1 cellular context compared by ENCODE assay signal in the genomic region with DNA sequence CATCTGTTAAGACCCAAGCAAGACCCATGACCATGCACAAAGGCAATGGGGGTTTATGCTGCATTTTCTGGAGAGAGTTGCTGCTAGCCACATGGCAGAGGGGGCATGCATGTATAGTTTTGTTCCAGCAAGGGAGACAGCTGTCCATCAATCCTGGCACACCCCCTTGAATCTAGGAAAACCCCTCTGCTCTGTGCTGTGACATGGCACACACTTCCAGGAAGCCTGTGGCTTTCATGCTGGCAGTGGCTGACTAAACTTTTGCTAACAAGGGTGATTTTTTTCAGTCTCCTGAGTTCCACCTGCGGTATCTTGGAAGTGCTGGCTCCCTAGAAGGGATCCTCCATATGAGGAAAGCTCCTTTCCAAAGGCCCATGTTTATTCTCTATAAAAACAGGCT.
TF ChIP-seq lines count a peak whose summit lies in the region.

No MANE protein-coding gene starts in this region.

TF ChIP-seq in H1, 55 proteins besides CTCF, POLR2A, EP300 and RAD21:
- TF ChIP-seq SRF (IDR thresholded peaks at IDR 0.05; ENCODE audit: low read depth, low read length) = no peak
- TF ChIP-seq KDM5A (IDR thresholded peaks at IDR 0.05; ENCODE audit: low read length) = no peak
- TF ChIP-seq, protein P1, sequence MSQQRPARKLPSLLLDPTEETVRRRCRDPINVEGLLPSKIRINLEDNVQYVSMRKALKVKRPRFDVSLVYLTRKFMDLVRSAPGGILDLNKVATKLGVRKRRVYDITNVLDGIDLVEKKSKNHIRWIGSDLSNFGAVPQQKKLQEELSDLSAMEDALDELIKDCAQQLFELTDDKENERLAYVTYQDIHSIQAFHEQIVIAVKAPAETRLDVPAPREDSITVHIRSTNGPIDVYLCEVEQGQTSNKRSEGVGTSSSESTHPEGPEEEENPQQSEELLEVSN (IDR thresholded peaks at IDR 0.05) = no peak
- no peak for TF ChIP-seq SP4 (IDR thresholded peaks at IDR 0.05; ENCODE audit: low read length)
- TF ChIP-seq, protein P2, sequence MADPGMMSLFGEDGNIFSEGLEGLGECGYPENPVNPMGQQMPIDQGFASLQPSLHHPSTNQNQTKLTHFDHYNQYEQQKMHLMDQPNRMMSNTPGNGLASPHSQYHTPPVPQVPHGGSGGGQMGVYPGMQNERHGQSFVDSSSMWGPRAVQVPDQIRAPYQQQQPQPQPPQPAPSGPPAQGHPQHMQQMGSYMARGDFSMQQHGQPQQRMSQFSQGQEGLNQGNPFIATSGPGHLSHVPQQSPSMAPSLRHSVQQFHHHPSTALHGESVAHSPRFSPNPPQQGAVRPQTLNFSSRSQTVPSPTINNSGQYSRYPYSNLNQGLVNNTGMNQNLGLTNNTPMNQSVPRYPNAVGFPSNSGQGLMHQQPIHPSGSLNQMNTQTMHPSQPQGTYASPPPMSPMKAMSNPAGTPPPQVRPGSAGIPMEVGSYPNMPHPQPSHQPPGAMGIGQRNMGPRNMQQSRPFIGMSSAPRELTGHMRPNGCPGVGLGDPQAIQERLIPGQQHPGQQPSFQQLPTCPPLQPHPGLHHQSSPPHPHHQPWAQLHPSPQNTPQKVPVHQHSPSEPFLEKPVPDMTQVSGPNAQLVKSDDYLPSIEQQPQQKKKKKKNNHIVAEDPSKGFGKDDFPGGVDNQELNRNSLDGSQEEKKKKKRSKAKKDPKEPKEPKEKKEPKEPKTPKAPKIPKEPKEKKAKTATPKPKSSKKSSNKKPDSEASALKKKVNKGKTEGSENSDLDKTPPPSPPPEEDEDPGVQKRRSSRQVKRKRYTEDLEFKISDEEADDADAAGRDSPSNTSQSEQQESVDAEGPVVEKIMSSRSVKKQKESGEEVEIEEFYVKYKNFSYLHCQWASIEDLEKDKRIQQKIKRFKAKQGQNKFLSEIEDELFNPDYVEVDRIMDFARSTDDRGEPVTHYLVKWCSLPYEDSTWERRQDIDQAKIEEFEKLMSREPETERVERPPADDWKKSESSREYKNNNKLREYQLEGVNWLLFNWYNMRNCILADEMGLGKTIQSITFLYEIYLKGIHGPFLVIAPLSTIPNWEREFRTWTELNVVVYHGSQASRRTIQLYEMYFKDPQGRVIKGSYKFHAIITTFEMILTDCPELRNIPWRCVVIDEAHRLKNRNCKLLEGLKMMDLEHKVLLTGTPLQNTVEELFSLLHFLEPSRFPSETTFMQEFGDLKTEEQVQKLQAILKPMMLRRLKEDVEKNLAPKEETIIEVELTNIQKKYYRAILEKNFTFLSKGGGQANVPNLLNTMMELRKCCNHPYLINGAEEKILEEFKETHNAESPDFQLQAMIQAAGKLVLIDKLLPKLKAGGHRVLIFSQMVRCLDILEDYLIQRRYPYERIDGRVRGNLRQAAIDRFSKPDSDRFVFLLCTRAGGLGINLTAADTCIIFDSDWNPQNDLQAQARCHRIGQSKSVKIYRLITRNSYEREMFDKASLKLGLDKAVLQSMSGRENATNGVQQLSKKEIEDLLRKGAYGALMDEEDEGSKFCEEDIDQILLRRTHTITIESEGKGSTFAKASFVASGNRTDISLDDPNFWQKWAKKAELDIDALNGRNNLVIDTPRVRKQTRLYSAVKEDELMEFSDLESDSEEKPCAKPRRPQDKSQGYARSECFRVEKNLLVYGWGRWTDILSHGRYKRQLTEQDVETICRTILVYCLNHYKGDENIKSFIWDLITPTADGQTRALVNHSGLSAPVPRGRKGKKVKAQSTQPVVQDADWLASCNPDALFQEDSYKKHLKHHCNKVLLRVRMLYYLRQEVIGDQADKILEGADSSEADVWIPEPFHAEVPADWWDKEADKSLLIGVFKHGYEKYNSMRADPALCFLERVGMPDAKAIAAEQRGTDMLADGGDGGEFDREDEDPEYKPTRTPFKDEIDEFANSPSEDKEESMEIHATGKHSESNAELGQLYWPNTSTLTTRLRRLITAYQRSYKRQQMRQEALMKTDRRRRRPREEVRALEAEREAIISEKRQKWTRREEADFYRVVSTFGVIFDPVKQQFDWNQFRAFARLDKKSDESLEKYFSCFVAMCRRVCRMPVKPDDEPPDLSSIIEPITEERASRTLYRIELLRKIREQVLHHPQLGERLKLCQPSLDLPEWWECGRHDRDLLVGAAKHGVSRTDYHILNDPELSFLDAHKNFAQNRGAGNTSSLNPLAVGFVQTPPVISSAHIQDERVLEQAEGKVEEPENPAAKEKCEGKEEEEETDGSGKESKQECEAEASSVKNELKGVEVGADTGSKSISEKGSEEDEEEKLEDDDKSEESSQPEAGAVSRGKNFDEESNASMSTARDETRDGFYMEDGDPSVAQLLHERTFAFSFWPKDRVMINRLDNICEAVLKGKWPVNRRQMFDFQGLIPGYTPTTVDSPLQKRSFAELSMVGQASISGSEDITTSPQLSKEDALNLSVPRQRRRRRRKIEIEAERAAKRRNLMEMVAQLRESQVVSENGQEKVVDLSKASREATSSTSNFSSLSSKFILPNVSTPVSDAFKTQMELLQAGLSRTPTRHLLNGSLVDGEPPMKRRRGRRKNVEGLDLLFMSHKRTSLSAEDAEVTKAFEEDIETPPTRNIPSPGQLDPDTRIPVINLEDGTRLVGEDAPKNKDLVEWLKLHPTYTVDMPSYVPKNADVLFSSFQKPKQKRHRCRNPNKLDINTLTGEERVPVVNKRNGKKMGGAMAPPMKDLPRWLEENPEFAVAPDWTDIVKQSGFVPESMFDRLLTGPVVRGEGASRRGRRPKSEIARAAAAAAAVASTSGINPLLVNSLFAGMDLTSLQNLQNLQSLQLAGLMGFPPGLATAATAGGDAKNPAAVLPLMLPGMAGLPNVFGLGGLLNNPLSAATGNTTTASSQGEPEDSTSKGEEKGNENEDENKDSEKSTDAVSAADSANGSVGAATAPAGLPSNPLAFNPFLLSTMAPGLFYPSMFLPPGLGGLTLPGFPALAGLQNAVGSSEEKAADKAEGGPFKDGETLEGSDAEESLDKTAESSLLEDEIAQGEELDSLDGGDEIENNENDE (IDR thresholded peaks at IDR 0.05; ENCODE audit: insufficient replicate concordance, low read length) = no peak
- no peak for TF ChIP-seq TBP (IDR thresholded peaks at IDR 0.05; ENCODE audit: low read depth, low read length)
- TF ChIP-seq RBBP5 (IDR thresholded peaks at IDR 0.05; ENCODE audit: borderline replicate concordance, low read depth, low read length) = no peak
- TF ChIP-seq MAFK (IDR thresholded peaks at IDR 0.05; ENCODE audit: low read depth, low read length) = no peak
- TF ChIP-seq EGR1 (IDR thresholded peaks at IDR 0.05; ENCODE audit: borderline replicate concordance, low read depth, low read length) = no peak
- TF ChIP-seq KDM4A (IDR thresholded peaks at IDR 0.05; ENCODE audit: low read depth, low read length, severe bottlenecking) = no peak
- no peak for TF ChIP-seq SIRT6 (IDR thresholded peaks at IDR 0.05; ENCODE audit: low read length)
- TF ChIP-seq, protein P3, sequence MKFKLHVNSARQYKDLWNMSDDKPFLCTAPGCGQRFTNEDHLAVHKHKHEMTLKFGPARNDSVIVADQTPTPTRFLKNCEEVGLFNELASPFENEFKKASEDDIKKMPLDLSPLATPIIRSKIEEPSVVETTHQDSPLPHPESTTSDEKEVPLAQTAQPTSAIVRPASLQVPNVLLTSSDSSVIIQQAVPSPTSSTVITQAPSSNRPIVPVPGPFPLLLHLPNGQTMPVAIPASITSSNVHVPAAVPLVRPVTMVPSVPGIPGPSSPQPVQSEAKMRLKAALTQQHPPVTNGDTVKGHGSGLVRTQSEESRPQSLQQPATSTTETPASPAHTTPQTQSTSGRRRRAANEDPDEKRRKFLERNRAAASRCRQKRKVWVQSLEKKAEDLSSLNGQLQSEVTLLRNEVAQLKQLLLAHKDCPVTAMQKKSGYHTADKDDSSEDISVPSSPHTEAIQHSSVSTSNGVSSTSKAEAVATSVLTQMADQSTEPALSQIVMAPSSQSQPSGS (IDR thresholded peaks at IDR 0.05; ENCODE audit: low read length) = no peak
- TF ChIP-seq, protein P4, sequence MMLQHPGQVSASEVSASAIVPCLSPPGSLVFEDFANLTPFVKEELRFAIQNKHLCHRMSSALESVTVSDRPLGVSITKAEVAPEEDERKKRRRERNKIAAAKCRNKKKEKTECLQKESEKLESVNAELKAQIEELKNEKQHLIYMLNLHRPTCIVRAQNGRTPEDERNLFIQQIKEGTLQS (IDR thresholded peaks at IDR 0.05; ENCODE audit: insufficient read depth, low read depth, low read length) = no peak
- no peak for TF ChIP-seq POLR2AphosphoS5 (IDR thresholded peaks at IDR 0.05; ENCODE audit: low read depth, low read length)
- TF ChIP-seq SIN3A (conservative IDR thresholded peaks at IDR 0.05 in 1 of 2, IDR thresholded peaks at IDR 0.05 in 1 of 2; ENCODE audit: low read depth in 1 of 2, low read length in 2 of 2) = no peak
